In the genomic region with DNA sequence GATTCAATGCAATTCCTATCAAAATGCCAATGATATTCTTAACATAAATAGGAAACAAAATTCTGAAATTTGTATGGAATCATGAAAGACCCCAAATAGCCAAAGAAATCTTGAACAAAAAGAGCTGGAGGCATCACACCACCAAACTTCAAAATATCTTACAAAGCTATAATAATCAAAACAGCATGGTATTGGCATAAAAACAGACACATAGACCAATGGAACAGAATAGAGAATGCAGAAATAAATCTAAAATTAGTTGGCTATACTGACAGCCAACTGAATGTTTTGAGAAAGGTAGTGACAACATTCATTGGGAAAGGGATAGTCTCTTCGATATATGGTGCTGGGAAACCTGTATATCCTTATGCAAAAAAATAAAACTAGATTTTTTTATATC, we compare ENCODE assay signal across 26 cellular contexts.
"Had no signal": no experiment of that assay in that cellular context is flagged by ENCODE, and none has a peak within 500 bp of the region (broad histone marks: within the 10 kb centered on the region; RNA-seq: fewer than 3 reads in every experiment).

No MANE protein-coding gene starts in this region.

- H3K27ac ChIP-seq: stomach, suprapubic skin, testis, thoracic aorta, thyroid gland, tibial artery, tibial nerve, transverse colon, upper lobe of left lung, upper lobe of right lung, uterus, vagina had no signal

- H3K9me3 ChIP-seq: testis, thoracic aorta, thyroid gland, upper lobe of left lung, upper lobe of right lung, uterus had no signal

- H3K36me3 ChIP-seq: stomach, suprapubic skin, thoracic aorta, thyroid gland, tibial artery, tibial nerve, transverse colon, upper lobe of left lung, upper lobe of right lung, uterus, vagina had no signal

- H3K4me3 ChIP-seq: stomach, suprapubic skin, testis, thoracic aorta, thyroid gland, tibial artery, tibial nerve, transverse colon, upper lobe of left lung, upper lobe of right lung, uterus, vagina had no signal

- FAIRE-seq: urothelium cell line had no signal

- H3K27me3 ChIP-seq: stomach, suprapubic skin, testis, thyroid gland, tibial artery, tibial nerve, transverse colon, upper lobe of left lung, upper lobe of right lung, uterus, vagina had no signal

- H3K4me1 ChIP-seq: stomach, suprapubic skin, testis, thyroid gland, tibial artery, tibial nerve, upper lobe of left lung, upper lobe of right lung, uterus, vagina had no signal

- DNase-seq: stimulated activated CD4-positive, alpha-beta T cell treated with anti-CD3 and anti-CD28 coated beads, Interleukin-2, amount 100 ng/mL, for 48 hours; stimulated activated CD4-positive, alpha-beta T cell treated with anti-CD3 and anti-CD28 coated beads, Interleukin-4, amount 100 ng/mL, for 1 hour; stimulated activated CD4-positive, alpha-beta T cell treated with anti-CD3 and anti-CD28 coated beads, Interleukin-4, amount 100 ng/mL, for 24 hours; stimulated activated CD4-positive, alpha-beta T cell treated with anti-CD3 and anti-CD28 coated beads, Interleukin-4, amount 100 ng/mL, for 4 hours; stimulated activated CD8-positive, alpha-beta memory T cell treated with anti-CD3 and anti-CD28 coated beads, Interleukin-4, amount 100 ng/mL, for 48 hours; stimulated activated naive B cell treated with anti-CD40 and anti-IgM and Interleukin-4, amounts not matched to agents 10 μg/mL and 1 μg/mL and 100 μg/mL, for 72 hours; stimulated activated naive CD4-positive, alpha-beta T cell treated with Interleukin-2 at 50 U/mL for 16 hours; stimulated activated naive CD8-positive, alpha-beta T cell treated with anti-CD3 and anti-CD28 coated beads, Interleukin-15, amount 100 ng/mL, for 72 hours; stimulated activated naive CD8-positive, alpha-beta T cell treated with anti-CD3 and anti-CD28 coated beads, Interleukin-15, Interleukin-2, amounts not matched to agents 100 U/mL and 50 U/mL, for 24 hours; stomach; substantia nigra; testis; thyroid gland; tibial artery; transverse colon; trophoblast cell; upper lobe of left lung; upper lobe of right lung; uterus had no signal

- ATAC-seq: stimulated activated effector memory CD8-positive, alpha-beta T cell treated with anti-CD3 and anti-CD28 coated beads, Interleukin-12 subunit alpha, Interleukin-12 subunit beta, amount 100 ng/mL, for 72 hours; stimulated activated memory B cell treated with anti-CD40 and anti-IgM and Interleukin-4, amounts not matched to agents 10 μg/mL and 1 μg/mL and 100 μg/mL, for 72 hours; stimulated activated naive B cell treated with anti-CD40 and anti-IgM and Interleukin-4, amounts not matched to agents 10 μg/mL and 1 μg/mL and 100 μg/mL, for 72 hours; stimulated activated naive CD8-positive, alpha-beta T cell treated with anti-CD3 and anti-CD28 coated beads, Interleukin-15, amount 100 ng/mL, for 72 hours; stimulated activated naive CD8-positive, alpha-beta T cell treated with anti-CD3 and anti-CD28 coated beads, Interleukin-15, Interleukin-2, amounts not matched to agents 100 U/mL and 50 U/mL, for 24 hours; upper lobe of right lung had no signal
